Comparison of ENCODE assay signal across 10 cellular contexts in the genomic region with DNA sequence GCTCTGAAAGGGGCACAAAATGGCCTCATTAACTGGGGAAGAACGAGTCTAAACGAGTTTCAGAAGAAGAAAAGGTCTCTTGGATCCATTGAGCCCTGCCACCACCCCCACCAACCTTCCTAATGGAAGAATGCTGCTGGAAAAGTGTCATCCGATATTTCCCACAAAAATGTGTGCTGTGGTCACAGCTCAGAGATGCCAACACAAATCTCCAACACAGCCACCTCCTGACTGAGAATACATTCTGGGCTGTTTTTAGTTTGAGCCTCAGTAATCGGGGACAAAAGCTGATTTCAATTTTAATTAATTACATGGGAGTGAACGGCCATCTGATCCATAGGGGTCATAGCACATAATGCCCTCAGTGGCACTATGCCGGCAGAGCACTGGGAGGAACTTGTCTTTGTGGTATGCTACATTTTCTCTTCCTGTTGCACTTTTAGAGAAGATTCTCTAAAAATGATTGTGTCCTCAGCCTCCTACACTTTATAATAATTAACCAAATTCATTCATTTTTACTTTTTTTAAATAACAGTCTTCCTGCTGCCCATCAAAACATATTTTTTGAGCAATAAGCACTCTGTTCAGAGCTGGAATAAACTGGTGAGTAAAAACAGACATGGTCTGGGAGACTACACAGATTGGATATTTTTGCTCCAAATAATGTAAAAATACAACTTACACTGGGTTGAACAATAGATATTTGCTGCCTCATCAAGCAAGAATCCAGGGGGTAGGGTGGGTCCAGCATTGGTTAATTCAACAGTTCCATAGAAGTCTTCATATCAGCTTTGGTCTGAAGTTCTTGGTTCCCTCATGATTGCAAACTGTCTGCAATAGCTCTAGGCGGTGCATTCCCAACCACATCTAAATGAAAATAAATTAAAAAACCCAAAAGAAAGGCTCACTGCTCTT.
DNase-seq lines count a peak whose midpoint lies in the region; ATAC-seq and TF ChIP-seq lines count a peak whose summit lies in the region.
"Had no signal": no experiment of that assay in that cellular context is flagged by ENCODE, and none has a peak within 500 bp of the region (broad histone marks: within the 10 kb centered on the region; RNA-seq: fewer than 3 reads in every experiment).

No MANE protein-coding gene starts in this region.

- ATAC-seq in GM18868 (IDR thresholded peaks at IDR 0.05; ENCODE audit: unreplicated experiment), result no peak
- ATAC-seq: sciatic nerve had no signal

- no peaks in the 10 kb centered on the region for H4K20me1 ChIP-seq in PC-9 (ENCODE audit: insufficient read depth)

- H3K9me3 ChIP-seq in left ventricle myocardium inferior (replicated peaks) (peaks cover 6% of the 10 kb centered on the region), PC-9 (ENCODE audit: insufficient read depth, low read depth) (no peaks in the 10 kb centered on the region)

- H3K27ac ChIP-seq in left ventricle myocardium inferior (replicated peaks) (peak overlapping the region; percentile 86), PC-9 (peak overlapping the region; percentile 89)

- POLR2A ChIA-PET in PC-9 (lab: Charles Lee; ENCODE audit: unreplicated experiment), result interaction anchor here (0.6 to 1.2 kb wide), 4 partner anchors 11 to 161 kb away, joined by 3 to 17 read pairs (median 6); a partner anchor contains a TSS

- 0 out of 2 replicates have a peak overlapping the region, but pooled peaks have one; percentile 32 for H2AFZ ChIP-seq in PC-9

- H3K27me3 ChIP-seq in left ventricle myocardium inferior (ENCODE audit: low read depth) (peaks cover 10% of the 10 kb centered on the region), PC-9 (ENCODE audit: insufficient read depth, low read depth) (no peaks in the 10 kb centered on the region)

- DNase-seq in left ventricle myocardium inferior (no peak), cardiac septum (ENCODE audit: low spot score) (no peak), PC-9 (peak; percentile 61 to 62), kidney glomerular epithelial cell (lab: John Stamatoyannopoulos, UW) (peak; percentile 69), HT-29 (ENCODE audit: low spot score) (no peak), NCI-H187 (lab: John Stamatoyannopoulos, UW) (no peak), posterior vena cava (ENCODE audit: low spot score) (no peak)
- DNase-seq: activated CD4-positive, alpha-beta memory T cell treated with anti-CD3 and anti-CD28 coated beads for 36 hours had no signal

- H3K79me2 ChIP-seq in PC-9 (ENCODE audit: low read depth), result no peaks in the 10 kb centered on the region

- H3K36me3 ChIP-seq in left ventricle myocardium inferior (no peaks in the 10 kb centered on the region), PC-9 (ENCODE audit: low read depth) (no peaks in the 10 kb centered on the region)

- intact Hi-C loops in left ventricle myocardium inferior (cut with micrococcal nuclease) (no loop called here), cardiac septum (cut with DNase I) (no loop called here), PC-9 (cut with micrococcal nuclease; ENCODE audit: unreplicated experiment) (loop anchor here (1.0 kb wide), 1 partner anchor 34 kb away; no protein-coding TSS in a partner anchor), posterior vena cava (cut with DNase I) (no loop called here)

- no TSS peak for BruUV-seq in PC-9 (replicated peaks; lab: Mats Ljungman, UMichigan)

- no peaks in the 10 kb centered on the region for H3K9me2 ChIP-seq in PC-9 (ENCODE audit: insufficient read depth)

- CTCF ChIA-PET in PC-9 (lab: Charles Lee), result interaction anchor here (2.1 kb wide), 1 partner anchor 102 kb away, joined by 8 read pairs; no protein-coding TSS in a partner anchor

- H3K4me3 ChIP-seq in left ventricle myocardium inferior (no peak overlapping the region), PC-9 (no peak overlapping the region; the same call in 1 of the 2 replicates)

- H3K4me1 ChIP-seq in left ventricle myocardium inferior, result peaks cover 27% of the 10 kb centered on the region
- peaks cover 55% of the 10 kb centered on the region for H3K4me1 ChIP-seq in PC-9 (replicated peaks; ENCODE audit: insufficient read depth)

- H3K4me2 ChIP-seq in PC-9, result peak overlapping the region; percentile 44

- TF ChIP-seq CTCF in left ventricle myocardium inferior (IDR thresholded peaks at IDR 0.05; ENCODE audit: borderline replicate concordance), result no peak
- TF ChIP-seq CTCF in PC-9 (conservative IDR thresholded peaks at IDR 0.05), result no peak

- peaks cover 50% of the 10 kb centered on the region for H3F3A ChIP-seq in PC-9 (ENCODE audit: insufficient read depth, low read depth)

Comparison
In these comparisons a context has a peak if more than half of its experiments do, and no peak if none do; other contexts are left out.
1. DNase-seq: peak in PC-9 (2 of 2) and kidney glomerular epithelial cell (single experiment); none in left ventricle myocardium inferior (single experiment), cardiac septum (single experiment), HT-29 (single experiment), NCI-H187 (0 of 2) and posterior vena cava (single experiment).